35 cellular contexts compared by ENCODE assay signal in the genomic region with DNA sequence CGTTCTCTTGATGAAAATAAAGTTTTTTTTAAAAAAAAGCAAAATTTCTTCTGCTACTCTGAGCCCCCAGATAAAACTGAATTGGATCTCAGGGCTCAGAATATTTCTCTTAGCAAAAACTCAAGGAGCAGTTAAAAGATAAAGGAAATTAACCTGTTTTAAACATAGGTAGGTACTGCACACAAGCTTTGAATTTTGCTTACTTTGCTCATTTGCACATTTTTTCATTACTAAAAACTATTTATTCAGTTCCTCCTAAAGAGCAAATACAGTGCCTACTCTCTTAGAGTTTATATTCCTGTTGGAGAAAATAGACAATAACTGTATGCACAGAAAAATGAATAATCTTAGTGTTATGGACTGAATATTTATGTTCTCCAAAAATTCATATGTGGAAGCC. TPM values are rescaled to one million over a fixed set of nuclear protein-coding genes. Genes with fewer than 3 reads are reported as not detected.
DNase-seq lines count a peak whose midpoint lies in the region; ATAC-seq, FAIRE-seq and TF ChIP-seq lines count a peak whose summit lies in the region.
"Had no signal": no experiment of that assay in that cellular context is flagged by ENCODE, and none has a peak within 500 bp of the region (broad histone marks: within the 10 kb centered on the region; RNA-seq: fewer than 3 reads in every experiment).

No MANE protein-coding gene starts in this region.

- no peaks in the 10 kb centered on the region; the same call in 1 of the 2 replicates for H3K9me1 ChIP-seq in IMR-90 (ENCODE audit: insufficient read depth, low read length)
- no peaks in the 10 kb centered on the region for H3K9me1 ChIP-seq in K562 (ENCODE audit: control insufficient read depth, insufficient read depth, low read length)

- no peak overlapping the region for H3K4me3 Mint-ChIP-seq in activated T-cell treated with anti-CD3 and anti-CD28 coated beads, Interleukin-2, amount 50 U/mL, for 24 hours
- H3K4me3 Mint-ChIP-seq: B cell; CD14-positive monocyte; CD4-positive, alpha-beta memory T cell; CD4-positive, alpha-beta T cell; CD4-positive, CD25-positive, alpha-beta regulatory T cell; CD8-positive, alpha-beta memory T cell; CD8-positive, alpha-beta T cell had no signal

- TF ChIP-seq CTCF in HepG2 (CRISPR knock-in tag; IDR thresholded peaks at IDR 0.05) (no peak), right lobe of liver (IDR thresholded peaks at IDR 0.05) (no peak), IMR-90 (conservative IDR thresholded peaks at IDR 0.05; ENCODE audit: low read depth, low read length) (no peak), K562 (IDR thresholded peaks at IDR 0.05 in 2 of 3, conservative IDR thresholded peaks at IDR 0.05 in 1 of 3; ENCODE audit: insufficient read depth in 2 of 3, low read depth in 1 of 3, low read length in 3 of 3) (no peak)

- 74% methylated on average over 1 of the region's 1 CpG for WGBS in HepG2 (ENCODE audit: low lambda C conversion rate)
- 79% methylated on average over 1 of the region's 1 CpG for WGBS in right lobe of liver (ENCODE audit: insufficient coverage, low coverage, low lambda C conversion rate, missing lambda C conversion rate)
- WGBS in IMR-90 (ENCODE audit: extremely low coverage in 2 of 2, insufficient read length in 1 of 2), 2 experiments: no CpG with 5 or more reads among the region's 1 CpG
- WGBS in K562 (ENCODE audit: insufficient coverage, low coverage, missing lambda C conversion rate): 0% methylated on average over 1 of the region's 1 CpG

- H2BK15ac ChIP-seq in IMR-90 (ENCODE audit: low read depth, low read length): no peak overlapping the region

- H3K56ac ChIP-seq in IMR-90 (ENCODE audit: extremely low read depth, insufficient read depth, low read length): no peak overlapping the region

- POLR2A ChIA-PET in HepG2 (lab: Yijun Ruan, JAX) (no interaction called here), IMR-90 (lab: Charles Lee; ENCODE audit: unreplicated experiment) (no interaction called here), K562 (lab: Yijun Ruan, JAX) (no interaction called here)

- intact Hi-C loops in HepG2 (cut with micrococcal nuclease; ENCODE audit: unreplicated experiment) (no loop called here), right lobe of liver (cut with DNase I) (no loop called here), IMR-90 (cut with micrococcal nuclease) (no loop called here), K562 (cut with micrococcal nuclease) (no loop called here)

- H3K9ac ChIP-seq in HepG2 (ENCODE audit: insufficient read depth, low read depth, low read length) (no peak overlapping the region), IMR-90 (ENCODE audit: low read depth, low read length) (no peak overlapping the region), K562 (ENCODE audit: insufficient read depth in 1 of 2, low read depth in 2 of 2, low read length in 2 of 2) (no peak overlapping the region)
- H3K9ac ChIP-seq: BLaER1; BLaER1 treated with 17β-estradiol and CSF1 and Interleukin-3, amounts not matched to agents 10 nM and 100 nM had no signal

- no peak for TF ChIP-seq POLR2A in HepG2 (IDR thresholded peaks at IDR 0.05; ENCODE audit: insufficient read depth in 1 of 2, low read depth in 2 of 2, low read length in 2 of 2)
- no peak for TF ChIP-seq POLR2A in right lobe of liver (IDR thresholded peaks at IDR 0.05)
- TF ChIP-seq POLR2A in IMR-90 (IDR thresholded peaks at IDR 0.05; ENCODE audit: low read depth, low read length): no peak
- no peak for TF ChIP-seq POLR2A in K562 (conservative IDR thresholded peaks at IDR 0.05)

- BruUV-seq in HepG2 (replicated peaks; lab: Mats Ljungman, UMichigan) (no TSS peak), IMR-90 (replicated peaks; lab: Mats Ljungman, UMichigan) (no TSS peak), K562 (replicated peaks; lab: Mats Ljungman, UMichigan) (no TSS peak)

- no peaks in the 10 kb centered on the region for H3K36me3 Mint-ChIP-seq in activated T-cell treated with anti-CD3 and anti-CD28 coated beads, Interleukin-2, amount 50 U/mL, for 24 hours (ENCODE audit: low read depth)
- H3K36me3 Mint-ChIP-seq: CD14-positive monocyte; CD4-positive, alpha-beta memory T cell; CD8-positive, alpha-beta T cell had no signal

- no peak overlapping the region for H2AK5ac ChIP-seq in IMR-90 (ENCODE audit: low read depth, low read length)

- H3K9me3 ChIP-seq in HepG2 (ENCODE audit: low read length): no peaks in the 10 kb centered on the region
- no peaks in the 10 kb centered on the region for H3K9me3 ChIP-seq in right lobe of liver
- no peaks in the 10 kb centered on the region for H3K9me3 ChIP-seq in IMR-90 (ENCODE audit: control insufficient read depth, insufficient read depth, low read length)
- no peaks in the 10 kb centered on the region for H3K9me3 ChIP-seq in K562 (replicated peaks; ENCODE audit: control insufficient read depth, insufficient read depth, low read depth, low read length)
- H3K9me3 ChIP-seq: A549; BE2C; BLaER1; BLaER1 treated with 17β-estradiol and CSF1 and Interleukin-3, amounts not matched to agents 10 nM and 100 nM; Caco-2 had no signal

- H3K79me2 ChIP-seq in HepG2 (ENCODE audit: insufficient read depth, low read length): no peaks in the 10 kb centered on the region
- H3K79me2 ChIP-seq in K562 (ENCODE audit: control insufficient read depth, insufficient read depth, low read length): no peaks in the 10 kb centered on the region

- no peak overlapping the region for H4K5ac ChIP-seq in IMR-90 (ENCODE audit: low read depth, low read length)

- H3K4me1 ChIP-seq in HepG2 (ENCODE audit: insufficient read depth, low read length): peaks cover 8% of the 10 kb centered on the region
- no peaks in the 10 kb centered on the region for H3K4me1 ChIP-seq in right lobe of liver
- no peaks in the 10 kb centered on the region for H3K4me1 ChIP-seq in IMR-90 (ENCODE audit: control insufficient read depth, insufficient read depth, low read length)
- no peaks in the 10 kb centered on the region for H3K4me1 ChIP-seq in K562 (replicated peaks in 1 of 2; ENCODE audit: control insufficient read depth in 2 of 2, insufficient read depth in 2 of 2, low read length in 2 of 2)
- H3K4me1 ChIP-seq: A549, BE2C, BLaER1, Caco-2 had no signal

- H2BK120ac ChIP-seq in IMR-90 (ENCODE audit: low read depth, low read length): no peak overlapping the region

- in situ Hi-C loops in HepG2 (cut with HindIII; ENCODE audit: extremely low pct_ligation_motif_present, low pct_unique_long_range_greater_than_20kb): no loop called here
- in situ Hi-C loops in IMR-90 (cut with MboI; ENCODE audit: low sequenced_read_pairs): no loop called here
- in situ Hi-C loops in K562 (cut with MboI): no loop called here

- no peak overlapping the region for H3K23ac ChIP-seq in IMR-90 (ENCODE audit: low read depth, low read length)

- no peak overlapping the region for H4K8ac ChIP-seq in IMR-90 (ENCODE audit: low read depth in 2 of 2, low read length in 2 of 2)

- TF ChIP-seq EP300 in HepG2 (IDR thresholded peaks at IDR 0.05; ENCODE audit: low read depth in 2 of 2, low read length in 2 of 2): no peak
- TF ChIP-seq EP300 in HepG2 (CRISPR knock-in tag; IDR thresholded peaks at IDR 0.05; ENCODE audit: borderline replicate concordance): no peak
- no peak for TF ChIP-seq EP300 in K562 (IDR thresholded peaks at IDR 0.05; ENCODE audit: low read length)

- TF ChIP-seq RAD21 in HepG2 (CRISPR knock-in tag; IDR thresholded peaks at IDR 0.05) (no peak), IMR-90 (IDR thresholded peaks at IDR 0.05; ENCODE audit: low read length) (no peak), K562 (CRISPR knock-in tag; conservative IDR thresholded peaks at IDR 0.05 in 1 of 2, IDR thresholded peaks at IDR 0.05 in 1 of 2) (no peak)

- H3K18ac ChIP-seq in IMR-90 (ENCODE audit: low read depth, low read length): no peak overlapping the region

- H3K27ac ChIP-seq in HepG2 (ENCODE audit: extremely low read length, insufficient read depth, low read length): no peak overlapping the region
- H3K27ac ChIP-seq in right lobe of liver: no peak overlapping the region
- H3K27ac ChIP-seq in IMR-90 (ENCODE audit: insufficient read depth, low read length): no peak overlapping the region
- no peak overlapping the region for H3K27ac ChIP-seq in K562 (ENCODE audit: extremely low read depth, low read depth, low read length)
- H3K27ac ChIP-seq: 22Rv1; A549; BLaER1; BLaER1 treated with 17β-estradiol and CSF1 and Interleukin-3, amounts not matched to agents 10 nM and 100 nM; C4-2B had no signal

- no peak overlapping the region for H2BK5ac ChIP-seq in IMR-90 (ENCODE audit: low read depth, low read length, poor library complexity, severe bottlenecking)

- H3K27me3 ChIP-seq in HepG2 (ENCODE audit: control insufficient read depth in 1 of 2, insufficient read depth in 2 of 2, low read length in 2 of 2) (no peaks in the 10 kb centered on the region), right lobe of liver (no peaks in the 10 kb centered on the region), IMR-90 (ENCODE audit: control insufficient read depth, insufficient read depth, low read length) (no peaks in the 10 kb centered on the region), K562 (ENCODE audit: control insufficient read depth in 2 of 2, insufficient read depth in 2 of 2, low read length in 2 of 2) (no peaks in the 10 kb centered on the region)
- H3K27me3 ChIP-seq: BE2C; BLaER1; BLaER1 treated with 17β-estradiol and CSF1 and Interleukin-3, amounts not matched to agents 10 nM and 100 nM had no signal

- H3K79me1 ChIP-seq in IMR-90 (ENCODE audit: low read depth in 1 of 2, low read length in 2 of 2): no peaks in the 10 kb centered on the region

- no peak overlapping the region for H2AK9ac ChIP-seq in IMR-90 (replicated peaks; ENCODE audit: low read depth, low read length, poor library complexity)

- H4K91ac ChIP-seq in IMR-90 (ENCODE audit: insufficient read depth, low read depth, low read length): no peak overlapping the region

- no peaks in the 10 kb centered on the region for H3K36me3 ChIP-seq in HepG2 (replicated peaks in 1 of 2; ENCODE audit: control insufficient read depth in 1 of 2, insufficient read depth in 2 of 2, low read length in 2 of 2)
- no peaks in the 10 kb centered on the region for H3K36me3 ChIP-seq in right lobe of liver
- no peaks in the 10 kb centered on the region for H3K36me3 ChIP-seq in IMR-90 (ENCODE audit: control insufficient read depth, insufficient read depth, low read length)
- no peaks in the 10 kb centered on the region for H3K36me3 ChIP-seq in K562 (ENCODE audit: control insufficient read depth, insufficient read depth, low read length)
- H3K36me3 ChIP-seq: BE2C; BLaER1; BLaER1 treated with 17β-estradiol and CSF1 and Interleukin-3, amounts not matched to agents 10 nM and 100 nM had no signal

- H3K4me1 Mint-ChIP-seq in activated T-cell treated with anti-CD3 and anti-CD28 coated beads, Interleukin-2, amount 50 U/mL, for 24 hours (ENCODE audit: low read depth): peaks cover 16% of the 10 kb centered on the region

- H3K9me3 Mint-ChIP-seq in activated T-cell treated with anti-CD3 and anti-CD28 coated beads, Interleukin-2, amount 50 U/mL, for 24 hours: no peaks in the 10 kb centered on the region
- H3K9me3 Mint-ChIP-seq: CD14-positive monocyte; CD4-positive, alpha-beta memory T cell; CD4-positive, alpha-beta T cell; CD8-positive, alpha-beta memory T cell; CD8-positive, alpha-beta T cell had no signal

- FAIRE-seq in HepG2 (lab: Jason Lieb, UNC) (no peak), K562 (lab: Jason Lieb, UNC) (no peak)
- FAIRE-seq: A204.1, A549, D721Med had no signal

- dilution Hi-C loops in IMR-90 (cut with HindIII; ENCODE audit: low sequenced_read_pairs, unreplicated experiment): no loop called here

- H2AFZ ChIP-seq in HepG2 (ENCODE audit: low read length) (no peak overlapping the region), IMR-90 (replicated peaks; ENCODE audit: low read length, poor library complexity) (no peak overlapping the region), K562 (ENCODE audit: low read depth, low read length) (no peak overlapping the region)

- H4K20me1 ChIP-seq in HepG2 (ENCODE audit: insufficient read depth, low read length): no peaks in the 10 kb centered on the region
- no peaks in the 10 kb centered on the region for H4K20me1 ChIP-seq in IMR-90 (ENCODE audit: insufficient read depth, low read length)
- H4K20me1 ChIP-seq in K562 (replicated peaks; ENCODE audit: control insufficient read depth, insufficient read depth, low read length): no peaks in the 10 kb centered on the region
- H4K20me1 ChIP-seq: BLaER1; BLaER1 treated with 17β-estradiol and CSF1 and Interleukin-3, amounts not matched to agents 10 nM and 100 nM had no signal

- ATAC-seq in HepG2: no peak
- ATAC-seq in right lobe of liver: no peak
- ATAC-seq in IMR-90 (ENCODE audit: low read depth): no peak
- no peak for ATAC-seq in K562
- ATAC-seq in GM18520 (IDR thresholded peaks at IDR 0.05; ENCODE audit: unreplicated experiment): no peak
- ATAC-seq: A549; CD8-positive, alpha-beta T cell had no signal

- CTCF ChIA-PET in HepG2 (lab: Yijun Ruan, JAX; ENCODE audit: low intra/inter-chr PET ratio, low total read pairs): no interaction called here
- CTCF ChIA-PET in IMR-90 (lab: Yijun Ruan, JAX): no interaction called here
- CTCF ChIA-PET in K562 (lab: Yijun Ruan, JAX; ENCODE audit: low intra/inter-chr PET ratio): no interaction called here

- DNase-seq in HepG2 (ENCODE audit: low spot score) (no peak), right lobe of liver (no peak), IMR-90 (no peak), K562 (ENCODE audit: extremely low read depth in 1 of 4, low spot score in 3 of 4) (no peak)
- DNase-seq in activated T-cell treated with anti-CD3 and anti-CD28 coated beads, Interleukin-2, amount 50 U/mL, for 24 hours: no peak
- DNase-seq: 8988T; ACHN; AML-193; BE2C; C1 segment of cervical spinal cord; Caco-2; Calu3; CD4-positive, alpha-beta memory T cell; CD4-positive, alpha-beta T cell; CD4-positive, CD25-positive, alpha-beta regulatory T cell; CD8-positive, alpha-beta memory T cell; CD8-positive, alpha-beta T cell; COR-L47; DMS 273 treated with DMSO at 0.1 percent for 48 hours; DMS153; DMS53; DMS79; DMS79 treated with DMSO at 0.1 percent for 48 hours; DND-41; EL had no signal

- no peak overlapping the region for H3K4me2 ChIP-seq in HepG2 (ENCODE audit: low read depth, low read length)
- no peak overlapping the region for H3K4me2 ChIP-seq in IMR-90 (ENCODE audit: low read depth, low read length)
- no peak overlapping the region for H3K4me2 ChIP-seq in K562 (ENCODE audit: insufficient read depth, low read length)
- H3K4me2 ChIP-seq: A549; BLaER1; BLaER1 treated with 17β-estradiol and CSF1 and Interleukin-3, amounts not matched to agents 10 nM and 100 nM had no signal

- H3K14ac ChIP-seq in IMR-90 (replicated peaks; ENCODE audit: low read depth, low read length): no peak overlapping the region

- H3K27me3 Mint-ChIP-seq in activated T-cell treated with anti-CD3 and anti-CD28 coated beads, Interleukin-2, amount 50 U/mL, for 24 hours: peaks cover 2% of the 10 kb centered on the region
- H3K27me3 Mint-ChIP-seq: B cell; CD4-positive, alpha-beta memory T cell; CD4-positive, alpha-beta T cell; CD4-positive, CD25-positive, alpha-beta regulatory T cell had no signal

- H3K4me3 ChIP-seq in HepG2 (replicated peaks in 1 of 3; ENCODE audit: insufficient read depth in 1 of 3, low read depth in 2 of 3, low read length in 3 of 3) (no peak overlapping the region), right lobe of liver (no peak overlapping the region), IMR-90 (ENCODE audit: insufficient read depth, low read depth, low read length) (no peak overlapping the region), K562 (no peak overlapping the region)
- H3K4me3 ChIP-seq: A549; BLaER1; BLaER1 treated with 17β-estradiol and CSF1 and Interleukin-3, amounts not matched to agents 10 nM and 100 nM had no signal

- H3K27ac Mint-ChIP-seq in activated T-cell treated with anti-CD3 and anti-CD28 coated beads, Interleukin-2, amount 50 U/mL, for 24 hours: no peak overlapping the region
- H3K27ac Mint-ChIP-seq: B cell; CD14-positive monocyte; CD4-positive, alpha-beta memory T cell; CD4-positive, alpha-beta T cell; CD4-positive, CD25-positive, alpha-beta regulatory T cell; CD8-positive, alpha-beta memory T cell; CD8-positive, alpha-beta T cell had no signal

- no peak overlapping the region for H3K4ac ChIP-seq in IMR-90 (ENCODE audit: low read depth, low read length)

- H2BK20ac ChIP-seq in IMR-90 (ENCODE audit: low read depth, low read length): no peak overlapping the region

RNA-seq across cellular contexts. Expression of a gene that starts 13.0 kb away (rescaled TPM):
- total RNA-seq in HepG2 (2016; rRNA removed; fragmentation: Illumina TruSeq; extraction: Trizol): 2.4 and 3.2 TPM in 2 replicates
- 0.30 and 0.53 TPM in 2 replicates for total RNA-seq in HepG2 (2016; cell fraction: cytosol; rRNA removed; fragmentation: Illumina TruSeq; extraction: Trizol; ENCODE audit: low read depth)
- total RNA-seq in HepG2 (2016; cell fraction: insoluble cytoplasmic fraction; rRNA removed; fragmentation: Illumina TruSeq; extraction: Trizol): 2.7 and 3.6 TPM in 2 replicates
- total RNA-seq in HepG2 (2016; cell fraction: membrane; rRNA removed; fragmentation: Illumina TruSeq; extraction: Trizol): 2.0 TPM in 2 replicates
- 2.8 and 3.0 TPM in 2 replicates for total RNA-seq in HepG2 (2016; cell fraction: nucleus; rRNA removed; fragmentation: Illumina TruSeq; extraction: Trizol)
- polyA plus RNA-seq in HepG2 (2011; rRNA removed): 7.9 and 8.3 TPM in 2 replicates
- polyA plus RNA-seq in HepG2 (2011; cell fraction: cytosol; rRNA removed): 3.3 and 6.8 TPM in 2 replicates
- polyA plus RNA-seq in HepG2 (2011; cell fraction: nucleus; rRNA removed): 3.2 and 5.6 TPM in 2 replicates
- polyA plus RNA-seq in HepG2 (2012): 9.1 and 11.8 TPM in 2 replicates
- polyA plus RNA-seq in HepG2 (2016; cell fraction: cytosol; fragmentation: Illumina TruSeq; extraction: Trizol; ENCODE audit: low read depth): 0.17 and 0.19 TPM in 2 replicates
- polyA plus RNA-seq in HepG2 (2016; cell fraction: insoluble cytoplasmic fraction; fragmentation: Illumina TruSeq; extraction: Trizol; ENCODE audit: low read depth): 3.1 and 3.5 TPM in 2 replicates
- 0.88 and 1.0 TPM in 2 replicates for polyA plus RNA-seq in HepG2 (2016; cell fraction: membrane; fragmentation: Illumina TruSeq; extraction: Trizol; ENCODE audit: low read depth)
- 2.0 and 2.1 TPM in 2 replicates for polyA plus RNA-seq in HepG2 (2016; cell fraction: nucleus; fragmentation: Illumina TruSeq; extraction: Trizol; ENCODE audit: insufficient read depth, low read depth)
- 0.47 and 5.8 TPM in 2 replicates for polyA minus RNA-seq in HepG2 (2011; rRNA and poly(A)+ RNA removed; ENCODE audit: low replicate concordance)
- 4.8 and 5.8 TPM in 2 replicates for polyA minus RNA-seq in HepG2 (2011; cell fraction: cytosol; rRNA and poly(A)+ RNA removed)
- 23.4 and 33.6 TPM in 2 replicates for polyA minus RNA-seq in HepG2 (2011; cell fraction: nucleus; rRNA and poly(A)+ RNA removed)
- under 1 TPM; 0.49 to 0.97 (median 0.55) TPM for total RNA-seq in right lobe of liver
- total RNA-seq in IMR-90 (2012; rRNA removed): 19.7 and 23.6 TPM in 2 replicates
- 10.8 and 13.4 TPM in 2 replicates for polyA plus RNA-seq in IMR-90 (2012; rRNA removed)
- polyA plus RNA-seq in IMR-90 (2012; cell fraction: cytosol; rRNA removed): 3.0 and 3.2 TPM in 2 replicates
- 1.1 and 8.4 TPM in 2 replicates for polyA plus RNA-seq in IMR-90 (2012; cell fraction: nucleus; rRNA removed; ENCODE audit: low replicate concordance)
- 0.07 and 0.19 TPM in 2 replicates for total RNA-seq in K562 (2011; cell fraction: chromatin; rRNA removed; ENCODE audit: low replicate concordance)
- total RNA-seq in K562 (2011; cell fraction: nucleolus; rRNA removed): not detected in 2 replicates
- total RNA-seq in K562 (2011; cell fraction: nucleoplasm; rRNA removed): 0.15 TPM in 1 of 2 replicates, not detected in the other
- 0.04 TPM in 1 of 2 replicates, not detected in the other for total RNA-seq in K562 (2014; rRNA removed)
- total RNA-seq in K562 (2014; rRNA removed; fragmentation: Illumina TruSeq; extraction: Trizol): 0.13 and 0.22 TPM in 2 replicates
- 0.15 and 0.18 TPM in 2 replicates for total RNA-seq in K562 (2015; rRNA removed; fragmentation: Illumina TruSeq; extraction: Trizol)
- 0.13 and 0.16 TPM in 2 replicates for total RNA-seq in K562 (2021)
- polyA plus RNA-seq in K562 (2011; rRNA removed): 0.13 and 0.22 TPM in 2 replicates
- 0.06 and 0.10 TPM in 2 replicates for polyA plus RNA-seq in K562 (2011; cell fraction: cytosol; rRNA removed)
- polyA plus RNA-seq in K562 (2011; cell fraction: nucleus; rRNA removed): 0.16 and 0.37 TPM in 2 replicates
- polyA plus RNA-seq in K562 (2012): 0.14 and 0.76 TPM in 2 replicates
- 0.07 and 0.16 TPM in 2 replicates for polyA plus RNA-seq in K562 (2014; fragmentation: Illumina TruSeq; extraction: Trizol)
- under 1 TPM; 0.08 to 0.23 TPM for polyA plus RNA-seq in K562 (2014; fragmentation: Nextera tagmentation; extraction: Ambion mirVana)
- 0.05 and 0.08 TPM in 2 replicates for polyA plus RNA-seq in K562 (2014; rRNA removed)
- polyA minus RNA-seq in K562 (2011; rRNA and poly(A)+ RNA removed): 0.27 and 0.32 TPM in 2 replicates
- polyA minus RNA-seq in K562 (2011; cell fraction: cytosol; rRNA and poly(A)+ RNA removed): not detected in 2 replicates
- 0.33 TPM in 1 of 2 replicates, not detected in the other for polyA minus RNA-seq in K562 (2011; cell fraction: nucleus; rRNA and poly(A)+ RNA removed)
